ENCODE assay signal across 18 cellular contexts in genomic region chrX:9635368-9635767, GRCh38.
DNase-seq lines count a peak whose midpoint lies in the region; ATAC-seq and TF ChIP-seq lines count a peak whose summit lies in the region.
"Had no signal": no experiment of that assay in that cellular context is flagged by ENCODE, and none has a peak within 500 bp of the region (broad histone marks: within the 10 kb centered on the region; RNA-seq: fewer than 3 reads in every experiment).

No MANE protein-coding gene starts in this region.

- peak; percentile 55 for ATAC-seq in esophagus mucosa
- ATAC-seq in lung (ENCODE audit: insufficient read depth, low FRiP score), result no peak
- no peak for ATAC-seq in HG02870 (IDR thresholded peaks at IDR 0.05; ENCODE audit: unreplicated experiment)
- ATAC-seq: K562 had no signal

- H3K27me3 ChIP-seq in MG63, result no peaks in the 10 kb centered on the region
- H3K27me3 ChIP-seq in lung (ENCODE audit: control insufficient read depth, insufficient read depth), result no peaks in the 10 kb centered on the region
- no peaks in the 10 kb centered on the region for H3K27me3 ChIP-seq in transverse colon
- H3K27me3 ChIP-seq: Peyer's patch had no signal

- H3K9me3 ChIP-seq in MG63, result no peaks in the 10 kb centered on the region
- H3K9me3 ChIP-seq in lung (ENCODE audit: control insufficient read depth in 2 of 2, insufficient read depth in 1 of 2, low read length in 1 of 2), result no peaks in the 10 kb centered on the region
- H3K9me3 ChIP-seq in transverse colon, result no peaks in the 10 kb centered on the region
- H3K9me3 ChIP-seq: Peyer's patch had no signal

- DNase-seq in MG63 (peak; percentile 65), lung (ENCODE audit: low spot score) (peak; percentile 5), transverse colon (no peak), dermis blood vessel endothelial cell (no peak), SIG-M5 treated with dmso at 0.1 percent for 504 hours (lab: John Stamatoyannopoulos, UW; ENCODE audit: unreplicated experiment) (no peak)
- DNase-seq: AML-193; Calu3; CD4-positive, CD25-positive, alpha-beta regulatory T cell; DMS79; NCI-H1092; NCI-H1694; NCI-H82; Peyer's patch; SHP77 treated with DMSO at 0.1 percent for 48 hours had no signal

- 82 to 86% methylated on average over 4 of the region's 4 CpGs for WGBS in lung, 2 donors
- 82% methylated on average over 4 of the region's 4 CpGs; no CpG with 5 or more reads in 1 of the 2 donors for WGBS in transverse colon (ENCODE audit: low coverage in 1 of 2), 2 donors

- no peak for TF ChIP-seq CTCF in lung (IDR thresholded peaks at IDR 0.05; ENCODE audit: control extremely low read depth, extremely low read depth)
- no peak for TF ChIP-seq CTCF in transverse colon (IDR thresholded peaks at IDR 0.05)

- H3K4me3 ChIP-seq in MG63 (no peak overlapping the region), lung (no peak overlapping the region), transverse colon (no peak overlapping the region)
- H3K4me3 ChIP-seq: K562, Peyer's patch had no signal

- in situ Hi-C loops in transverse colon (cut with MboI; ENCODE audit: low pct_ligation_motif_present in 1 of 4, low pct_unique_long_range_greater_than_20kb in 1 of 4, low sequenced_read_pairs in 3 of 4), result no loop called here

- H3K4me1 ChIP-seq in lung (ENCODE audit: control insufficient read depth in 2 of 2, insufficient read depth in 2 of 2, low read length in 2 of 2) (no peaks in the 10 kb centered on the region), transverse colon (no peaks in the 10 kb centered on the region)
- H3K4me1 ChIP-seq: Peyer's patch had no signal

- TF ChIP-seq EP300 in transverse colon (IDR thresholded peaks at IDR 0.05; ENCODE audit: low read depth), result no peak

- H3K36me3 ChIP-seq in MG63, result no peaks in the 10 kb centered on the region
- H3K36me3 ChIP-seq in lung (ENCODE audit: control insufficient read depth in 2 of 2, insufficient read depth in 2 of 2, low read length in 2 of 2), result no peaks in the 10 kb centered on the region
- H3K36me3 ChIP-seq in transverse colon, result no peaks in the 10 kb centered on the region
- H3K36me3 ChIP-seq: Peyer's patch had no signal

- intact Hi-C loops in transverse colon (cut with DNase I; ENCODE audit: low total_unique reads), result no loop called here

- no peak for TF ChIP-seq POLR2A in transverse colon (IDR thresholded peaks at IDR 0.05)

- H3K27ac ChIP-seq in lung (ENCODE audit: low read depth in 1 of 2, low read length in 1 of 2) (no peak overlapping the region), transverse colon (peak overlapping the region in 3 of 4 donors; percentile 33 to 59 (median 49))
- H3K27ac ChIP-seq: HL-60, Peyer's patch had no signal

Comparison
In these comparisons a context has a peak if more than half of its experiments do, and no peak if none do; other contexts are left out.
1. DNase-seq: peak in MG63 (single experiment) and lung (single experiment); none in transverse colon (single experiment), dermis blood vessel endothelial cell (single experiment) and SIG-M5 treated with dmso at 0.1 percent for 504 hours (single experiment).
2. H3K27ac ChIP-seq: peak in transverse colon (3 of 4); none in lung (0 of 2).